ENCODE assay signal across 2 cellular contexts in genomic region chr12:10101042-10101579, GRCh38.
TF ChIP-seq lines count a peak whose summit lies in the region.

No MANE protein-coding gene starts in this region.

TF ChIP-seq in SK-N-SH, 30 proteins besides CTCF, POLR2A, EP300 and RAD21 (continued from another document):
- TF ChIP-seq EZH2phosphoT487 (IDR thresholded peaks at IDR 0.05; ENCODE audit: borderline replicate concordance, low read depth), result no peak
- TF ChIP-seq FOXM1 (IDR thresholded peaks at IDR 0.05; ENCODE audit: low read depth), result no peak
- no peak for TF ChIP-seq JUND (IDR thresholded peaks at IDR 0.05)
- TF ChIP-seq MXI1 (IDR thresholded peaks at IDR 0.05; ENCODE audit: low read depth, low read length), result no peak
- no peak for TF ChIP-seq GATA2 (CRISPR knock-in tag; IDR thresholded peaks at IDR 0.05)
- TF ChIP-seq CHD2 (IDR thresholded peaks at IDR 0.05; ENCODE audit: low read length, partially characterized antibody), result no peak
TF ChIP-seq in SK-N-SH: peak in this region for 0.

TF ChIP-seq in SK-N-SH treated with all-trans-retinoic acid at 6 μM for 48 hours, 23 proteins besides CTCF, POLR2A, EP300 and RAD21 (continued from another document):
- no peak for TF ChIP-seq PATZ1 (CRISPR knock-in tag; IDR thresholded peaks at IDR 0.05; ENCODE audit: borderline replicate concordance)
- no peak for TF ChIP-seq ARNTL (CRISPR knock-in tag; IDR thresholded peaks at IDR 0.05; ENCODE audit: borderline replicate concordance, low read depth)
- TF ChIP-seq GLIS3 (CRISPR knock-in tag; IDR thresholded peaks at IDR 0.05), result no peak
- TF ChIP-seq CSDC2 (CRISPR knock-in tag; IDR thresholded peaks at IDR 0.05), result no peak
